In genomic region chr12:43444940-43445564, GRCh38 we compare ENCODE assay signal across 8 cellular contexts.
DNase-seq lines count a peak whose midpoint lies in the region; ATAC-seq, FAIRE-seq and TF ChIP-seq lines count a peak whose summit lies in the region.

No MANE protein-coding gene starts in this region.

- TF ChIP-seq POLR2A in H1 (IDR thresholded peaks at IDR 0.05; ENCODE audit: control extremely low read depth in 1 of 2, low read depth in 2 of 2, low read length in 2 of 2) = no peak
- no peak for TF ChIP-seq POLR2A in upper lobe of left lung (IDR thresholded peaks at IDR 0.05)

- H2BK20ac ChIP-seq in H1 (ENCODE audit: low read length) = no peak overlapping the region

- H2BK12ac ChIP-seq in H1 (ENCODE audit: low read depth, low read length) = no peak overlapping the region

- H3K9me3 ChIP-seq in HAP-1 (no peaks in the 10 kb centered on the region), H1 (ENCODE audit: insufficient read depth in 2 of 2, low read depth in 1 of 2, low read length in 1 of 2) (no peaks in the 10 kb centered on the region), upper lobe of left lung (no peaks in the 10 kb centered on the region)

- H3K23ac ChIP-seq in H1 (ENCODE audit: insufficient read length) = no peak overlapping the region

- in situ Hi-C loops in HAP-1 (cut with MboI; ENCODE audit: low sequenced_read_pairs) = loop anchor here (10.0 kb wide), 1 partner anchor 440 kb away; no protein-coding TSS in a partner anchor

- H2AFZ ChIP-seq in H1 (ENCODE audit: low read length) = no peak overlapping the region

- no peak overlapping the region for H3K27ac Mint-ChIP-seq in naive thymus-derived CD8-positive, alpha-beta T cell

- DNase-seq in NCI-H446 (lab: John Stamatoyannopoulos, UW) = peak; percentile 23 to 59
- DNase-seq in NCI-H446 treated with DMSO at 0.1 percent for 48 hours (lab: John Stamatoyannopoulos, UW) = no peak
- DNase-seq in HAP-1 (ENCODE audit: low spot score in 2 of 2) = peak; percentile 50 to 80
- DNase-seq in NCI-H146 (lab: John Stamatoyannopoulos, UW) = peak; percentile 51
- DNase-seq in activated CD4-positive, alpha-beta T cell treated with anti-CD3 and anti-CD28 coated beads for 4 hours = peak; percentile 27 to 39
- DNase-seq in H1 (ENCODE audit: low read depth in 1 of 2, low spot score in 2 of 2) = peak in 1 of 2 experiments; percentile 71
- DNase-seq in naive thymus-derived CD8-positive, alpha-beta T cell = peak; percentile 4 to 65 (median 24)
- DNase-seq in upper lobe of left lung = peak in 1 of 2 donors; percentile 29

- H3K56ac ChIP-seq in H1 (replicated peaks; ENCODE audit: insufficient read length, low read depth, low read length) = no peak overlapping the region

- no peak for TF ChIP-seq EP300 in H1 (IDR thresholded peaks at IDR 0.05; ENCODE audit: borderline replicate concordance in 1 of 2, low read depth in 2 of 2, low read length in 2 of 2)
- no peak for TF ChIP-seq EP300 in upper lobe of left lung (IDR thresholded peaks at IDR 0.05)

- H4K5ac ChIP-seq in H1 (ENCODE audit: insufficient read length, low read depth, low read length) = no peak overlapping the region

- 87% methylated on average over 3 of the region's 3 CpGs; no CpG with 5 or more reads in 1 of the 2 experiments for WGBS in H1 (ENCODE audit: extremely low coverage in 1 of 2, insufficient coverage in 1 of 2, insufficient read length in 1 of 2, insufficient replicate concordance in 2 of 2, low coverage in 1 of 2, low lambda C conversion rate in 2 of 2, missing lambda C conversion rate in 1 of 2), 2 experiments
- WGBS in upper lobe of left lung, 2 donors = 59 to 61% methylated on average over 3 of the region's 3 CpGs

- no peaks in the 10 kb centered on the region for H3K4me1 Mint-ChIP-seq in naive thymus-derived CD8-positive, alpha-beta T cell

- POLR2A ChIA-PET in H1 (lab: Charles Lee; ENCODE audit: partially characterized antibody) = interaction anchor here (1.0 kb wide), 1 partner anchor 21 kb away, joined by 3 read pairs; no protein-coding TSS in a partner anchor
- POLR2A ChIA-PET in naive thymus-derived CD8-positive, alpha-beta T cell (lab: Charles Lee) = no interaction called here

- H4K20me1 ChIP-seq in H1 (replicated peaks in 1 of 2; ENCODE audit: control insufficient read depth in 1 of 2, insufficient read depth in 2 of 2, low read length in 2 of 2) = no peaks in the 10 kb centered on the region

- H3K4me3 ChIP-seq in HAP-1 (no peak overlapping the region), H1 (ENCODE audit: extremely low read depth in 1 of 4, insufficient read depth in 2 of 4, low read depth in 3 of 4, low read length in 4 of 4) (no peak overlapping the region), upper lobe of left lung (no peak overlapping the region)

- no peaks in the 10 kb centered on the region for H3K79me1 ChIP-seq in H1 (ENCODE audit: low read depth, low read length)

- H3K27ac ChIP-seq in H1 (ENCODE audit: low read depth, low read length) = no peak overlapping the region
- H3K27ac ChIP-seq in upper lobe of left lung = no peak overlapping the region

- peaks cover 8% of the 10 kb centered on the region; the same call in 1 of the 2 replicates for H3K27me3 ChIP-seq in HAP-1 (ENCODE audit: low read depth)
- H3K27me3 ChIP-seq in H1 (replicated peaks in 1 of 4; ENCODE audit: control insufficient read depth in 3 of 4, extremely low read depth in 1 of 4, insufficient read depth in 3 of 4, low read length in 3 of 4) = no peaks in the 10 kb centered on the region
- no peaks in the 10 kb centered on the region for H3K27me3 ChIP-seq in upper lobe of left lung

- H3K79me2 ChIP-seq in H1 (ENCODE audit: control insufficient read depth in 1 of 2, insufficient read depth in 2 of 2, low read length in 2 of 2) = no peaks in the 10 kb centered on the region

- no peak overlapping the region for H3K18ac ChIP-seq in H1 (ENCODE audit: extremely low read depth, low read length)

- TF ChIP-seq CTCF in H1 (IDR thresholded peaks at IDR 0.05; ENCODE audit: control extremely low read depth in 1 of 3, insufficient read depth in 1 of 3, low read depth in 1 of 3, low read length in 3 of 3) (peak in 2 of 3 experiments; percentile 55; a peak in 3 of 4 replicates), upper lobe of left lung (IDR thresholded peaks at IDR 0.05) (peak in 5 of 6 experiments; percentile 35 to 70 (median 44))

- no peak overlapping the region for H2BK120ac ChIP-seq in H1 (replicated peaks; ENCODE audit: low read depth, low read length)

- FAIRE-seq in H1 (lab: Jason Lieb, UNC) = no peak

- no peaks in the 10 kb centered on the region for H3K36me3 Mint-ChIP-seq in naive thymus-derived CD8-positive, alpha-beta T cell

- ATAC-seq in naive thymus-derived CD8-positive, alpha-beta T cell = no peak
- no peak for ATAC-seq in upper lobe of left lung (ENCODE audit: low FRiP score in 2 of 2)

- H2BK5ac ChIP-seq in H1 (ENCODE audit: low read depth, low read length) = no peak overlapping the region

- peaks cover 0 to 7% (median 3%) of the 10 kb centered on the region in 5 donors for H3K27me3 Mint-ChIP-seq in naive thymus-derived CD8-positive, alpha-beta T cell

- H3K36me3 ChIP-seq in HAP-1 (replicated peaks) (no peaks in the 10 kb centered on the region), H1 (ENCODE audit: control insufficient read depth in 2 of 4, insufficient read depth in 4 of 4, low read length in 3 of 4) (no peaks in the 10 kb centered on the region), upper lobe of left lung (no peaks in the 10 kb centered on the region)

- no peak overlapping the region for H2BK15ac ChIP-seq in H1 (ENCODE audit: low read length)

- no peak overlapping the region for H3K14ac ChIP-seq in H1 (ENCODE audit: insufficient read length)

- H3K4ac ChIP-seq in H1 (replicated peaks; ENCODE audit: insufficient read length, low read depth, low read length) = no peak overlapping the region

- H3K9ac ChIP-seq in H1 (replicated peaks in 1 of 4; ENCODE audit: extremely low read depth in 1 of 4, low read depth in 3 of 4, low read length in 3 of 4) = no peak overlapping the region

- H4K91ac ChIP-seq in H1 (replicated peaks; ENCODE audit: insufficient read length, low read length) = no peak overlapping the region

- no peak overlapping the region for H3K4me2 ChIP-seq in H1 (ENCODE audit: insufficient read depth in 1 of 2, low read depth in 2 of 2, low read length in 2 of 2)

- no peaks in the 10 kb centered on the region for H3K23me2 ChIP-seq in H1 (ENCODE audit: low read depth, low read length)

- H3K4me3 Mint-ChIP-seq in naive thymus-derived CD8-positive, alpha-beta T cell = no peak overlapping the region

- H3K4me1 ChIP-seq in HAP-1 (no peaks in the 10 kb centered on the region), H1 (replicated peaks in 1 of 4; ENCODE audit: control insufficient read depth in 3 of 4, insufficient read depth in 4 of 4, low read length in 3 of 4) (no peaks in the 10 kb centered on the region), upper lobe of left lung (no peaks in the 10 kb centered on the region)

- no peaks in the 10 kb centered on the region for H3K9me3 Mint-ChIP-seq in naive thymus-derived CD8-positive, alpha-beta T cell

- peak; percentile 52 to 55 for TF ChIP-seq RAD21 in H1 (IDR thresholded peaks at IDR 0.05 in 1 of 2, conservative IDR thresholded peaks at IDR 0.05 in 1 of 2; ENCODE audit: low read depth in 2 of 2, low read length in 2 of 2)

- no peak overlapping the region for H4K8ac ChIP-seq in H1 (ENCODE audit: extremely low read depth, insufficient read depth, low read length)

- CTCF ChIA-PET in H1 (lab: Charles Lee; ENCODE audit: partially characterized antibody) = interaction anchor here (0.6 to 4.1 kb wide), 21 partner anchors 11 to 437 kb away, joined by 3 to 31 read pairs (median 4); no protein-coding TSS in a partner anchor

- no peak overlapping the region for H2AK5ac ChIP-seq in H1 (ENCODE audit: low read depth, low read length)

TF ChIP-seq in H1, 55 proteins besides CTCF, POLR2A, EP300 and RAD21 (continues in another document):
- no peak for TF ChIP-seq JUND (IDR thresholded peaks at IDR 0.05; ENCODE audit: low read length)
- no peak for TF ChIP-seq ASH2L (IDR thresholded peaks at IDR 0.05; ENCODE audit: low read length)
- TF ChIP-seq ZNF274 (IDR thresholded peaks at IDR 0.05; ENCODE audit: borderline replicate concordance, extremely low read depth, low read length) = no peak
- no peak for TF ChIP-seq USF2 (IDR thresholded peaks at IDR 0.05; ENCODE audit: low read length)
- no peak for TF ChIP-seq ATF2 (IDR thresholded peaks at IDR 0.05; ENCODE audit: low read length)
- TF ChIP-seq CTBP2 (IDR thresholded peaks at IDR 0.05; ENCODE audit: borderline replicate concordance, insufficient read depth, insufficient read length, low read length) = no peak
- TF ChIP-seq HDAC2 (IDR thresholded peaks at IDR 0.05; ENCODE audit: borderline replicate concordance in 1 of 2, low read depth in 2 of 2, low read length in 2 of 2) = no peak
- no peak for TF ChIP-seq SRF (IDR thresholded peaks at IDR 0.05; ENCODE audit: low read depth, low read length)
- no peak for TF ChIP-seq EZH2 (IDR thresholded peaks at IDR 0.05; ENCODE audit: low read depth, low read length, severe bottlenecking)
- TF ChIP-seq CEBPB (IDR thresholded peaks at IDR 0.05; ENCODE audit: low read depth, low read length) = no peak
- no peak for TF ChIP-seq TAF1 (IDR thresholded peaks at IDR 0.05; ENCODE audit: low read depth, low read length)
- TF ChIP-seq SP1 (IDR thresholded peaks at IDR 0.05; ENCODE audit: low read depth, low read length) = no peak
- no peak for TF ChIP-seq GTF2F1 (IDR thresholded peaks at IDR 0.05; ENCODE audit: borderline replicate concordance, low read depth, low read length)
- TF ChIP-seq BRCA1 (IDR thresholded peaks at IDR 0.05; ENCODE audit: low read depth, low read length) = no peak
- TF ChIP-seq BACH1 (IDR thresholded peaks at IDR 0.05; ENCODE audit: low read length) = no peak
